ENCODE assay signal across 9 cellular contexts in genomic region chr15:73704869-73705645, GRCh38. TPM values are rescaled to one million over a fixed set of nuclear protein-coding genes. Genes with fewer than 3 reads are reported as not detected.
A peak's percentile ranks its signal among the peaks of the same experiment; 100 is the strongest.
DNase-seq lines count a peak whose midpoint lies in the region; ATAC-seq, FAIRE-seq and TF ChIP-seq lines count a peak whose summit lies in the region.
"Had no signal": no experiment of that assay in that cellular context is flagged by ENCODE, and none has a peak within 500 bp of the region (broad histone marks: within the 10 kb centered on the region; RNA-seq: fewer than 3 reads in every experiment).

No MANE protein-coding gene starts in this region.

- DNase-seq in DMS114 treated with DMSO at 0.1 percent for 48 hours (lab: John Stamatoyannopoulos, UW; ENCODE audit: unreplicated experiment): peak; percentile 49
- peak; percentile 57 for DNase-seq in HTR-8/SVneo (ENCODE audit: insufficient read length, low spot score)
- DNase-seq in SK-MEL-5 (ENCODE audit: low read depth, low spot score): peak; percentile 71
- peak in 3 of 4 experiments; percentile 24 to 51 (median 39) for DNase-seq in activated naive CD4-positive, alpha-beta T cell (lab: John Stamatoyannopoulos, UW)
- DNase-seq in heart left ventricle: peak; percentile 44 to 81 (median 67)
- peak; percentile 87 for DNase-seq in spleen

- peaks cover 0 to 7% (median 0%) of the 10 kb centered on the region in 12 donors for H3K4me1 ChIP-seq in heart left ventricle
- peaks cover 0 to 13% (median 2%) of the 10 kb centered on the region in 6 donors for H3K4me1 ChIP-seq in spleen

- H3K27ac ChIP-seq in heart left ventricle (no peak overlapping the region), spleen (no peak overlapping the region)

- in situ Hi-C loops in SK-MEL-5 (cut with HindIII; ENCODE audit: low pct_unique_long_range_greater_than_20kb, low sequenced_read_pairs): no loop called here

- H3K4me3 ChIP-seq in heart left ventricle (no peak overlapping the region), spleen (no peak overlapping the region)

- no peaks in the 10 kb centered on the region for H3K27me3 ChIP-seq in heart left ventricle
- peaks cover 0 to 15% (median 0%) of the 10 kb centered on the region in 7 donors for H3K27me3 ChIP-seq in spleen (replicated peaks in 1 of 7)

- H3K9me3 ChIP-seq in heart left ventricle: no peaks in the 10 kb centered on the region
- H3K9me3 ChIP-seq in spleen: no peaks in the 10 kb centered on the region

- TF ChIP-seq POLR2A in heart left ventricle (IDR thresholded peaks at IDR 0.05) (no peak), spleen (IDR thresholded peaks at IDR 0.05) (no peak)

- H3K36me3 ChIP-seq in heart left ventricle (peaks cover 0 to 68% (median 36%) of the 10 kb centered on the region in 9 donors), spleen (peaks cover 0 to 74% (median 2%) of the 10 kb centered on the region in 6 donors)

- no peak for FAIRE-seq in HTR-8/SVneo (lab: Jason Lieb, UNC)

- intact Hi-C loops in heart left ventricle (cut with DNase I) (loop anchor here in 8 of 10 donors (5.0 to 10.0 kb wide), 8 partner anchors 38 to 463 kb away; no protein-coding TSS in a partner anchor), spleen (cut with DNase I; ENCODE audit: low total_unique reads) (loop anchor here (5.0 kb wide), 2 partner anchors 68 to 153 kb away; no protein-coding TSS in a partner anchor)

- TF ChIP-seq CTCF in heart left ventricle (IDR thresholded peaks at IDR 0.05): peak; percentile 65 to 87 (median 82)
- TF ChIP-seq CTCF in spleen (IDR thresholded peaks at IDR 0.05 in 8 of 11, conservative IDR thresholded peaks at IDR 0.05 in 3 of 11): peak; percentile 31 to 84 (median 68)

- peak; percentile 38 to 73 (median 58) for ATAC-seq in heart left ventricle
- no peak for ATAC-seq in GM21825 (IDR thresholded peaks at IDR 0.05; ENCODE audit: unreplicated experiment)
- no peak for ATAC-seq in HG02840 (IDR thresholded peaks at IDR 0.05; ENCODE audit: low FRiP score, unreplicated experiment)

- whole genome bisulfite sequencing in heart left ventricle, 4 donors: 34 to 44% (median 38%) methylated on average over 12 to 13 of the region's 13 CpGs
- WGBS in spleen, 5 donors: 36 to 55% (median 41%) methylated on average over 10 to 13 of the region's 13 CpGs

RNA-seq across cellular contexts. Expression of gene CD276, which starts 20.9 kb away (rescaled TPM):
- 27.2 and 35.2 TPM in 2 replicates for total RNA-seq in SK-MEL-5 (2014; rRNA removed; shearing (Covaris generic))
- 132 and 136 TPM in 2 replicates for polyA plus RNA-seq in SK-MEL-5 (2015; cell fraction: cytosol; rRNA removed)
- polyA plus RNA-seq in SK-MEL-5 (2015; cell fraction: nucleus; rRNA removed): 49.0 and 75.6 TPM in 2 replicates
- total RNA-seq in heart left ventricle (100 to 1,000 TPM in 1 of 9 donors, 10 to 100 TPM in 8; 32.0 to 127 (median 53.3) TPM), spleen (10 to 100 TPM; 17.8 to 95.6 (median 34.9) TPM)
- polyA plus RNA-seq in heart left ventricle (10 to 100 TPM; 29.1 to 85.4 TPM), spleen (10 to 100 TPM in 2 of 3 donors, 1 to 10 TPM in 1; 9.8 to 19.7 (median 17.2) TPM)

RNA-seq across cellular contexts. Expression of gene INSYN1, which starts 48.1 kb away (rescaled TPM):
- total RNA-seq in SK-MEL-5 (2014; rRNA removed; shearing (Covaris generic)): 2.4 and 2.5 TPM in 2 replicates
- 1.2 and 1.5 TPM in 2 replicates for polyA plus RNA-seq in SK-MEL-5 (2015; cell fraction: cytosol; rRNA removed)
- polyA plus RNA-seq in SK-MEL-5 (2015; cell fraction: nucleus; rRNA removed): 0.76 and 0.88 TPM in 2 replicates
- total RNA-seq in heart left ventricle (100 to 1,000 TPM in 4 of 9 donors, 10 to 100 TPM in 5; 51.5 to 182 (median 83.0) TPM), spleen (1 to 10 TPM in 3 of 7 donors, under 1 TPM in 3, not detected in 1; 0.51 to 2.8 (median 0.88) TPM)
- polyA plus RNA-seq in heart left ventricle (100 to 1,000 TPM; 120 to 137 TPM), spleen (1 to 10 TPM in 1 of 3 donors, under 1 TPM in 2; 0.11 to 1.2 (median 0.35) TPM)
- total RNA-seq: T-helper 1 cell treated with Interleukin-12 subunit alpha and Interleukin-12 subunit beta and Interleukin-4 antibody, amounts not matched to agents 30 ng/mL and 1 ng/mL, for 36 hours had no signal

Comparison
In these comparisons a context has a peak if more than half of its experiments do, and no peak if none do; other contexts are left out.
1. ATAC-seq: peak in heart left ventricle (4 of 4); none in GM21825 (single experiment) and HG02840 (single experiment).
2. RNA of gene INSYN1, which starts 48.1 kb away (total RNA-seq): 51.5 to 182 TPM in heart left ventricle; 2.4 to 2.5 TPM in SK-MEL-5 and 0.51 to 2.8 TPM in spleen; every median in the first group is over 10 times any median in the second.
3. Peak in every context shown above with its lines, with median percentiles within 50 percentile points of each other: DNase-seq.